7 cellular contexts compared by ENCODE assay signal in genomic region chr1:9823943-9824701, GRCh38. TPM values are rescaled to one million over a fixed set of nuclear protein-coding genes. Genes with fewer than 3 reads are reported as not detected.
A peak's percentile ranks its signal among the peaks of the same experiment; 100 is the strongest.
DNase-seq lines count a peak whose midpoint lies in the region; ATAC-seq and TF ChIP-seq lines count a peak whose summit lies in the region.

Gene CLSTN1, minus strand, starts transcription at chr1:9823965. Its CDS starts 232 bp downstream, at chr1:9823733.

- H3K27me3 Mint-ChIP-seq in activated CD4-positive, alpha-beta T cell treated with anti-CD3 and anti-CD28 coated beads, Interleukin-2, amount 10 ng/mL, durations not matched to agents 7 days and 5 days, result peaks cover 3% of the 10 kb centered on the region

- peaks cover 18% of the 10 kb centered on the region for H3K36me3 Mint-ChIP-seq in activated CD4-positive, alpha-beta T cell treated with anti-CD3 and anti-CD28 coated beads, Interleukin-2, amount 10 ng/mL, durations not matched to agents 7 days and 5 days (ENCODE audit: low read depth)

- peak within 1 kb of the TSS; percentile 86 to 93 for H3K27ac ChIP-seq in coronary artery

- peaks cover 51% of the 10 kb centered on the region for H3K4me1 Mint-ChIP-seq in activated CD4-positive, alpha-beta T cell treated with anti-CD3 and anti-CD28 coated beads, Interleukin-2, amount 10 ng/mL, durations not matched to agents 7 days and 5 days

- H3K4me3 Mint-ChIP-seq in activated CD4-positive, alpha-beta T cell treated with anti-CD3 and anti-CD28 coated beads, Interleukin-2, amount 10 ng/mL, durations not matched to agents 7 days and 5 days, result peak within 1 kb of the TSS; percentile 98

- no peaks in the 10 kb centered on the region for H3K9me3 Mint-ChIP-seq in activated CD4-positive, alpha-beta T cell treated with anti-CD3 and anti-CD28 coated beads, Interleukin-2, amount 10 ng/mL, durations not matched to agents 7 days and 5 days

- CTCF ChIA-PET in activated CD4-positive, alpha-beta T cell treated with anti-CD3 and anti-CD28 coated beads, Interleukin-2, amount 10 ng/mL, durations not matched to agents 7 days and 5 days (lab: Charles Lee), result interaction anchor here (0.7 to 0.8 kb wide), 2 partner anchors 12 to 126 kb away, joined by 3 to 8 read pairs; no protein-coding TSS in a partner anchor

- TF ChIP-seq CTCF in GM13977 (IDR thresholded peaks at IDR 0.05; ENCODE audit: extremely low read depth, insufficient read depth, missing control alignments) (no peak), coronary artery (IDR thresholded peaks at IDR 0.05) (no peak)

- H3K4me3 ChIP-seq in coronary artery, result peak within 1 kb of the TSS; percentile 89

- peak within 1 kb of the TSS; percentile 91 for H3K27ac Mint-ChIP-seq in activated CD4-positive, alpha-beta T cell treated with anti-CD3 and anti-CD28 coated beads, Interleukin-2, amount 10 ng/mL, durations not matched to agents 7 days and 5 days

- ATAC-seq in HG03064 (IDR thresholded peaks at IDR 0.05; ENCODE audit: low read depth, unreplicated experiment), result peak; percentile 50

- DNase-seq in GM13977 (ENCODE audit: low spot score) (peak; percentile 98), NCI-H460 (ENCODE audit: extremely low read depth, low read depth) (peak; percentile 72), coronary artery (ENCODE audit: low spot score) (peak; percentile 85), left kidney (ENCODE audit: low read depth, low spot score) (peak; percentile 94)
- peak; percentile 92 for DNase-seq in activated CD4-positive, alpha-beta T cell treated with anti-CD3 and anti-CD28 coated beads, Interleukin-2, amount 10 ng/mL, durations not matched to agents 7 days and 5 days
- peak; percentile 87 to 89 for DNase-seq in stimulated activated CD4-positive, alpha-beta T cell treated with anti-CD3 and anti-CD28 coated beads, Interleukin-1b, Interleukin-23, amount 100 ng/mL, for 4 hours (ENCODE audit: low read depth in 2 of 2)

- in situ Hi-C loops in GM13977 (cut with MboI; ENCODE audit: low pct_unique_long_range_greater_than_20kb, low sequenced_read_pairs, unreplicated experiment), result no loop called here

- POLR2A ChIA-PET in activated CD4-positive, alpha-beta T cell treated with anti-CD3 and anti-CD28 coated beads, Interleukin-2, amount 10 ng/mL, durations not matched to agents 7 days and 5 days (lab: Charles Lee), result no interaction called here

RNA-seq across cellular contexts. Expression of gene CLSTN1, which starts in this region (rescaled TPM):
- total RNA-seq in NCI-H460 (2014; rRNA removed; shearing (Covaris generic)), result 22.1 and 24.4 TPM in 2 replicates
- 15.6 and 22.2 TPM in 2 replicates for polyA plus RNA-seq in NCI-H460 (2014; cell fraction: nucleus; rRNA removed)
- 100 to 1,000 TPM; 121 to 134 TPM for total RNA-seq in activated CD4-positive, alpha-beta T cell treated with anti-CD3 and anti-CD28 coated beads, Interleukin-2, amount 10 ng/mL, durations not matched to agents 7 days and 5 days

Comparison
In these comparisons a context has a peak if more than half of its experiments do, and no peak if none do; other contexts are left out.
1. Peak in every context shown above with its lines: DNase-seq, ATAC-seq, H3K4me3 ChIP-seq and H3K27ac ChIP-seq.